Comparison of ENCODE assay signal across 8 cellular contexts in the genomic region with DNA sequence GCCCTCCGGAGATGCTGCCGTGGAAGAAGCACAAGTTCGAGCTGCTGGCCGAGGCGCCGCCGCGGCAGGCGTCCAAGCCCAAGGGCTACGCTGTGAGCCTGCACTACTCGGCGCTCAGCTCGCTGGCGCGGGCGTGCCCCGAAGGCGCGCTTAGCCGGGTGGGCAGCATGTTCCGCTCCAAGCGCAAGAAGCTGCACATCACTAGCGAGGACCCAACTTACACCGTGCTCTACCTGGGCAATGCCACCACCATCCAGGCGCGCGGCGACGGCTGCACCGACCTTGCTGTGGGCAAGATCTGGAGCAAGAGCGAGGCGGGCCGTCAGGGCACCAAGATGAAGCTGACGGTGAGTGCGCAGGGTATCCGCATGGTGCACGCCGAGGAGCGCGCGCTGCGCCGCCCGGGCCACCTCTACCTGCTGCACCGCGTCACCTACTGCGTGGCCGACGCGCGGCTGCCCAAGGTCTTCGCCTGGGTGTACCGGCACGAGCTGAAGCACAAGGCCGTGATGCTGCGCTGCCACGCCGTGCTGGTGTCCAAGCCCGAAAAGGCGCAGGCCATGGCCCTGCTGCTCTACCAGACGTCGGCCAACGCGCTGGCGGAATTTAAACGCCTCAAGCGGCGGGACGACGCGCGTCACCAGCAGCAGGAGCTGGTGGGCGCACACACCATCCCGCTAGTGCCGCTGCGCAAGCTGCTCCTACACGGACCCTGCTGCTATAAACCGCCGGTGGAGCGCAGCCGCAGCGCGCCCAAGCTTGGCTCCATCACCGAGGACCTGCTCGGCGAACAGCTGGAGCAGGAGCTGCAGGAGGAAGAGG. TPM values are rescaled to one million over a fixed set of nuclear protein-coding genes. Genes with fewer than 3 reads are reported as not detected.
A peak's percentile ranks its signal among the peaks of the same experiment; 100 is the strongest.
DNase-seq lines count a peak whose midpoint lies in the region; ATAC-seq, FAIRE-seq and TF ChIP-seq lines count a peak whose summit lies in the region.

No MANE protein-coding gene starts in this region.

- H3K4me1 Mint-ChIP-seq in CD14-positive monocyte (peaks cover 53% of the 10 kb centered on the region), H9 (peaks cover 26 to 41% of the 10 kb centered on the region in 2 experiments), WTC11 (peaks cover 32% of the 10 kb centered on the region)

- H4K91ac ChIP-seq in H9 (ENCODE audit: insufficient read length, low read depth, low read length) (no peak overlapping the region), H1 (replicated peaks; ENCODE audit: insufficient read length, low read length) (peak overlapping the region; percentile 7)

- H3K36me3 ChIP-seq in H1 (ENCODE audit: control insufficient read depth in 2 of 4, insufficient read depth in 4 of 4, low read length in 3 of 4) (no peaks in the 10 kb centered on the region), mesendoderm (ENCODE audit: control insufficient read depth, insufficient read depth, low read length) (no peaks in the 10 kb centered on the region), testis (ENCODE audit: low read depth, missing control alignments) (no peaks in the 10 kb centered on the region)

- H3K27ac Mint-ChIP-seq in CD14-positive monocyte (peak overlapping the region in 6 of 7 donors; percentile 54 to 86 (median 82)), H9 (no peak overlapping the region; a peak in 1 of 7 replicates), WTC11 (no peak overlapping the region)

- H3K79me1 ChIP-seq in H9 (ENCODE audit: insufficient read depth, low read depth, low read length, poor library complexity, severe bottlenecking) (no peaks in the 10 kb centered on the region), H1 (ENCODE audit: low read depth, low read length) (no peaks in the 10 kb centered on the region), mesendoderm (ENCODE audit: low read length) (no peaks in the 10 kb centered on the region)

- CTCF ChIA-PET in WTC11 (lab: Charles Lee), result interaction anchor here (0.7 to 3.6 kb wide), 55 partner anchors 9 to 857 kb away, joined by 3 to 45 read pairs (median 4); partner anchors contain the start of genes LSG1 and XXYLT1
- CTCF ChIA-PET in H1 (lab: Charles Lee; ENCODE audit: partially characterized antibody), result interaction anchor here (0.7 to 9.3 kb wide), 59 partner anchors 9 to 574 kb away, joined by 3 to 110 read pairs (median 4); partner anchors contain the start of gene LSG1

- H3K9ac ChIP-seq in H9 (ENCODE audit: extremely low read depth, insufficient read length, low read length) (no peak overlapping the region), H1 (replicated peaks in 1 of 4; ENCODE audit: extremely low read depth in 1 of 4, low read depth in 3 of 4, low read length in 3 of 4) (no peak overlapping the region), mesendoderm (ENCODE audit: low read length) (peak overlapping the region; percentile 93)

- POLR2A ChIA-PET in WTC11 (lab: Charles Lee) (interaction anchor here (0.6 to 2.3 kb wide), 6 partner anchors 15 to 584 kb away, joined by 3 to 9 read pairs (median 4); partner anchors contain the start of genes LSG1 and XXYLT1), H1 (lab: Charles Lee; ENCODE audit: partially characterized antibody) (interaction anchor here (0.6 to 3.7 kb wide), 29 partner anchors 10 to 583 kb away, joined by 3 to 30 read pairs (median 3); partner anchors contain the start of genes LSG1 and TMEM44)

- H3K14ac ChIP-seq in H9 (ENCODE audit: insufficient read depth, low read length) (peak overlapping the region; percentile 9; the same call in 1 of the 2 replicates), H1 (ENCODE audit: insufficient read length) (no peak overlapping the region)

- H4K8ac ChIP-seq in H9 (replicated peaks; ENCODE audit: insufficient read length, low read depth, low read length), result no peak overlapping the region
- peak overlapping the region; percentile 66 for H4K8ac ChIP-seq in H1 (ENCODE audit: extremely low read depth, insufficient read depth, low read length)
- no peak overlapping the region for H4K8ac ChIP-seq in mesendoderm (ENCODE audit: low read depth, low read length)

- H3T11ph ChIP-seq in H9 (ENCODE audit: low read length), result no peak overlapping the region

- H3K79me2 ChIP-seq in H9 (ENCODE audit: insufficient read depth, low read length) (no peaks in the 10 kb centered on the region), H1 (ENCODE audit: control insufficient read depth in 1 of 2, insufficient read depth in 2 of 2, low read length in 2 of 2) (no peaks in the 10 kb centered on the region), mesendoderm (ENCODE audit: control insufficient read depth, insufficient read depth, low read length) (no peaks in the 10 kb centered on the region)

- TF ChIP-seq EP300 in H1 (IDR thresholded peaks at IDR 0.05; ENCODE audit: borderline replicate concordance in 1 of 2, low read depth in 2 of 2, low read length in 2 of 2), result no peak

- H3K36me3 Mint-ChIP-seq in CD14-positive monocyte (peaks cover 0 to 10% of the 10 kb centered on the region in 2 donors), H9 (ENCODE audit: insufficient read depth in 1 of 3, low read depth in 3 of 3) (no peaks in the 10 kb centered on the region), WTC11 (no peaks in the 10 kb centered on the region)

- no peak overlapping the region for H4K5ac ChIP-seq in H9 (ENCODE audit: insufficient read length, low read depth, low read length)
- no peak overlapping the region for H4K5ac ChIP-seq in H1 (ENCODE audit: insufficient read length, low read depth, low read length)
- H4K5ac ChIP-seq in mesendoderm (ENCODE audit: low read length), result no peak overlapping the region

- H3K4me3 ChIP-seq in H1 (ENCODE audit: extremely low read depth in 1 of 4, insufficient read depth in 2 of 4, low read depth in 3 of 4, low read length in 4 of 4), result peak overlapping the region; percentile 42 to 79 (median 70)
- H3K4me3 ChIP-seq in mesendoderm (ENCODE audit: low read length), result peak overlapping the region; percentile 12
- peak overlapping the region; percentile 63 to 77 for H3K4me3 ChIP-seq in testis

- H2BK15ac ChIP-seq in H9 (ENCODE audit: low read depth, low read length), result no peak overlapping the region
- peak overlapping the region; percentile 88; the same call in 1 of the 2 replicates for H2BK15ac ChIP-seq in H1 (ENCODE audit: low read length)
- no peak overlapping the region for H2BK15ac ChIP-seq in mesendoderm (replicated peaks; ENCODE audit: low read depth)

- peaks cover 26% of the 10 kb centered on the region for H3K23me2 ChIP-seq in H9 (ENCODE audit: insufficient read length, low read depth, low read length, poor library complexity, severe bottlenecking)
- H3K23me2 ChIP-seq in H1 (ENCODE audit: low read depth, low read length), result peaks cover 22% of the 10 kb centered on the region; the same call in 1 of the 2 replicates

- H3K23ac ChIP-seq in H9 (ENCODE audit: insufficient read length, low read depth, low read length), result no peak overlapping the region
- no peak overlapping the region for H3K23ac ChIP-seq in H1 (ENCODE audit: insufficient read length)
- peak overlapping the region; percentile 90 for H3K23ac ChIP-seq in mesendoderm (ENCODE audit: low read length)

- no peak overlapping the region for H3K4ac ChIP-seq in H9 (ENCODE audit: low read depth, low read length)
- peak overlapping the region; percentile 58 for H3K4ac ChIP-seq in H1 (replicated peaks; ENCODE audit: insufficient read length, low read depth, low read length)
- H3K4ac ChIP-seq in mesendoderm (ENCODE audit: low read depth, low read length), result no peak overlapping the region

- TF ChIP-seq POLR2A in H1 (IDR thresholded peaks at IDR 0.05; ENCODE audit: control extremely low read depth in 1 of 2, low read depth in 2 of 2, low read length in 2 of 2) (no peak), testis (IDR thresholded peaks at IDR 0.05) (no peak)

- H3K56ac ChIP-seq in H9 (ENCODE audit: insufficient read length, low read depth, low read length) (no peak overlapping the region), H1 (replicated peaks; ENCODE audit: insufficient read length, low read depth, low read length) (peak overlapping the region; percentile 55), mesendoderm (ENCODE audit: low read length) (peak overlapping the region; percentile 99)

- WGBS in H9 (ENCODE audit: extremely low coverage, insufficient read length, low lambda C conversion rate), result no CpG with 5 or more reads among the region's 86 CpGs
- 2% methylated on average over 74 of the region's 86 CpGs; no CpG with 5 or more reads in 1 of the 2 experiments for WGBS in H1 (ENCODE audit: extremely low coverage in 1 of 2, insufficient coverage in 1 of 2, insufficient read length in 1 of 2, insufficient replicate concordance in 2 of 2, low coverage in 1 of 2, low lambda C conversion rate in 2 of 2, missing lambda C conversion rate in 1 of 2), 2 experiments
- WGBS in mesendoderm (ENCODE audit: extremely low coverage, insufficient coverage, low lambda C conversion rate), result no CpG with 5 or more reads among the region's 86 CpGs
- WGBS in testis, 2 donors, result 0 to 15% methylated on average over 3 to 60 of the region's 86 CpGs

- DNase-seq in CD14-positive monocyte (ENCODE audit: low spot score) (no peak), H9 (peak; percentile 71), WTC11 (ENCODE audit: low spot score) (no peak), H1 (ENCODE audit: low read depth in 1 of 2, low spot score in 2 of 2) (peak in 1 of 2 experiments; percentile 74), mesendoderm (peak; percentile 84), testis (peak; percentile 58), OCI-M2 (lab: John Stamatoyannopoulos, UW; ENCODE audit: unreplicated experiment) (no peak)

- TF ChIP-seq CTCF in CD14-positive monocyte (IDR thresholded peaks at IDR 0.05) (no peak), H9 (conservative IDR thresholded peaks at IDR 0.05) (no peak), WTC11 (IDR thresholded peaks at IDR 0.05) (no peak), H1 (IDR thresholded peaks at IDR 0.05; ENCODE audit: control extremely low read depth in 1 of 3, insufficient read depth in 1 of 3, low read depth in 1 of 3, low read length in 3 of 3) (peak in 1 of 3 experiments; percentile 8; a peak in 1 of 4 replicates), testis (IDR thresholded peaks at IDR 0.05) (no peak)

- no peak overlapping the region for H2AFZ ChIP-seq in H9 (ENCODE audit: low read length)
- H2AFZ ChIP-seq in H1 (ENCODE audit: low read length), result peak overlapping the region; percentile 27

- H2AK5ac ChIP-seq in H9 (ENCODE audit: insufficient read length, low read length) (no peak overlapping the region), H1 (ENCODE audit: low read depth, low read length) (no peak overlapping the region), mesendoderm (ENCODE audit: low read length) (no peak overlapping the region)

- H2BK20ac ChIP-seq in H9 (ENCODE audit: low read depth, low read length, poor library complexity, severe bottlenecking) (no peak overlapping the region), H1 (ENCODE audit: low read length) (0 out of 2 replicates have a peak overlapping the region, but pooled peaks have one; percentile 56)

- intact Hi-C loops in CD14-positive monocyte (cut with micrococcal nuclease) (loop anchor here (5.0 to 10.0 kb wide), 6 partner anchors 50 to 838 kb away; no protein-coding TSS in a partner anchor), testis (cut with DNase I; ENCODE audit: low total_unique reads) (loop anchor here (5.0 kb wide), 2 partner anchors 415 to 570 kb away; no protein-coding TSS in a partner anchor)

- no peak overlapping the region for H3K27ac ChIP-seq in H9 (ENCODE audit: insufficient read length, low read depth, low read length)
- no peak overlapping the region for H3K27ac ChIP-seq in H1 (ENCODE audit: low read depth, low read length)
- no peak overlapping the region for H3K27ac ChIP-seq in mesendoderm (ENCODE audit: low read depth, low read length)
- no peak overlapping the region for H3K27ac ChIP-seq in testis

- H3K4me3 Mint-ChIP-seq in CD14-positive monocyte, result peak overlapping the region; percentile 92 to 97
- peak overlapping the region; percentile 72 to 92 for H3K4me3 Mint-ChIP-seq in H9
- H3K4me3 Mint-ChIP-seq in WTC11, result peak overlapping the region; percentile 84

- H3K18ac ChIP-seq in H9 (ENCODE audit: insufficient read length, low read depth, low read length) (peak overlapping the region; percentile 29), H1 (ENCODE audit: extremely low read depth, low read length) (peak overlapping the region; percentile 92; the same call in 1 of the 2 replicates), mesendoderm (ENCODE audit: low read length) (no peak overlapping the region)

- FAIRE-seq in H1 (lab: Jason Lieb, UNC), result no peak

- H3K27me3 ChIP-seq in H9 (ENCODE audit: insufficient read depth, low read length), result peaks cover 22% of the 10 kb centered on the region; the same call in 1 of the 2 replicates
- H3K27me3 ChIP-seq in H1 (replicated peaks in 1 of 4; ENCODE audit: control insufficient read depth in 3 of 4, extremely low read depth in 1 of 4, insufficient read depth in 3 of 4, low read length in 3 of 4), result peaks cover 7 to 36% (median 29%) of the 10 kb centered on the region in 4 experiments
- peaks cover 4% of the 10 kb centered on the region for H3K27me3 ChIP-seq in mesendoderm (ENCODE audit: insufficient read depth, low read length, poor library complexity)
- no peaks in the 10 kb centered on the region for H3K27me3 ChIP-seq in testis

- H3K27me3 Mint-ChIP-seq in CD14-positive monocyte (ENCODE audit: low read depth in 3 of 3) (peaks cover 0 to 2% (median 2%) of the 10 kb centered on the region in 3 donors), H9 (ENCODE audit: low read depth) (peaks cover 54% of the 10 kb centered on the region), WTC11 (ENCODE audit: low read depth) (peaks cover 50% of the 10 kb centered on the region)

- H2BK120ac ChIP-seq in H9 (ENCODE audit: low read depth, low read length, poor library complexity, severe bottlenecking) (no peak overlapping the region), H1 (replicated peaks; ENCODE audit: low read depth, low read length) (no peak overlapping the region), mesendoderm (ENCODE audit: low read depth, low read length) (no peak overlapping the region)

- H2BK5ac ChIP-seq in H9 (ENCODE audit: insufficient read length, low read length), result no peak overlapping the region
- H2BK5ac ChIP-seq in H1 (ENCODE audit: low read depth, low read length), result 0 out of 2 replicates have a peak overlapping the region, but pooled peaks have one; percentile 44
- no peak overlapping the region for H2BK5ac ChIP-seq in mesendoderm (ENCODE audit: low read length)

- H3K4me1 ChIP-seq in H9 (ENCODE audit: insufficient read depth, low read length) (no peaks in the 10 kb centered on the region), H1 (replicated peaks in 1 of 4; ENCODE audit: control insufficient read depth in 3 of 4, insufficient read depth in 4 of 4, low read length in 3 of 4) (peaks cover 0 to 13% (median 10%) of the 10 kb centered on the region in 4 experiments; a peak in 6 of 7 replicates), mesendoderm (ENCODE audit: control insufficient read depth, low read depth, low read length) (peaks cover 2% of the 10 kb centered on the region), testis (peaks cover 29% of the 10 kb centered on the region)

- ATAC-seq in WTC11, result peak; percentile 22
- no peak for ATAC-seq in HG03378 (IDR thresholded peaks at IDR 0.05; ENCODE audit: unreplicated experiment)

- H3K9me3 Mint-ChIP-seq in CD14-positive monocyte (no peaks in the 10 kb centered on the region), H9 (no peaks in the 10 kb centered on the region; a peak in 2 of 5 replicates), WTC11 (no peaks in the 10 kb centered on the region)

- H4K20me1 ChIP-seq in H9 (ENCODE audit: control insufficient read depth, insufficient read depth, insufficient read length), result no peaks in the 10 kb centered on the region
- H4K20me1 ChIP-seq in H1 (replicated peaks in 1 of 2; ENCODE audit: control insufficient read depth in 1 of 2, insufficient read depth in 2 of 2, low read length in 2 of 2), result peaks cover 0 to 5% of the 10 kb centered on the region in 2 experiments

- H3K4me2 ChIP-seq in H9 (ENCODE audit: insufficient read depth, insufficient read length, low read length), result peak overlapping the region; percentile 74
- peak overlapping the region; percentile 90 to 97 for H3K4me2 ChIP-seq in H1 (ENCODE audit: insufficient read depth in 1 of 2, low read depth in 2 of 2, low read length in 2 of 2)
- H3K4me2 ChIP-seq in mesendoderm (ENCODE audit: low read length), result peak overlapping the region; percentile 99

- H2BK12ac ChIP-seq in H9 (ENCODE audit: insufficient read length, low read depth, low read length), result no peak overlapping the region
- H2BK12ac ChIP-seq in H1 (ENCODE audit: low read depth, low read length), result peak overlapping the region; percentile 96; the same call in 1 of the 2 replicates

- TF ChIP-seq RAD21 in H1 (IDR thresholded peaks at IDR 0.05 in 1 of 2, conservative IDR thresholded peaks at IDR 0.05 in 1 of 2; ENCODE audit: low read depth in 2 of 2, low read length in 2 of 2), result no peak

- H3K9me3 ChIP-seq in H9 (ENCODE audit: control insufficient read depth, low read depth, low read length), result no peaks in the 10 kb centered on the region
- H3K9me3 ChIP-seq in H1 (ENCODE audit: insufficient read depth in 2 of 2, low read depth in 1 of 2, low read length in 1 of 2), result no peaks in the 10 kb centered on the region
- H3K9me3 ChIP-seq in testis, result no peaks in the 10 kb centered on the region

RNA-seq across cellular contexts. Expression of gene FAM43A, which starts 1.3 kb away (rescaled TPM):
- polyA plus RNA-seq in CD14-positive monocyte, result 1 to 10 TPM; 6.6 to 9.8 TPM
- total RNA-seq in H9 (2021), result 2.4 and 2.7 TPM in 2 replicates
- total RNA-seq in WTC11 (2021), result 2.6 to 3.8 TPM (median 3.7 TPM) in 3 replicates
- 2.6 and 2.9 TPM in 2 replicates for total RNA-seq in H1 (2021; fragmentation: NEBNext Ultra II Directional; extraction: Animal tissue kit (Norgen Biotek cat#: 25700))
- 2.3 and 4.9 TPM in 2 replicates for polyA plus RNA-seq in H1 (2011; rRNA removed)
- polyA plus RNA-seq in H1 (2011; cell fraction: cytosol; rRNA removed), result 4.3 TPM
- polyA plus RNA-seq in H1 (2011; cell fraction: nucleus; rRNA removed), result 4.0 TPM
- polyA plus RNA-seq in H1 (2012, experiment 1 of 2), result 1.9 to 2.7 TPM (median 1.9 TPM) in 4 replicates
- 2.4 TPM for polyA plus RNA-seq in H1 (2012, experiment 2 of 2)
- 1.3 TPM for polyA plus RNA-seq in H1 (2013, experiment 1 of 2)
- polyA plus RNA-seq in H1 (2013, experiment 2 of 2), result 1.4 TPM
- polyA minus RNA-seq in H1 (2011; rRNA and poly(A)+ RNA removed), result 0.44 and 0.66 TPM in 2 replicates
- polyA minus RNA-seq in H1 (2011; cell fraction: cytosol; rRNA and poly(A)+ RNA removed), result 2.2 TPM
- polyA minus RNA-seq in H1 (2011; cell fraction: nucleus; rRNA and poly(A)+ RNA removed), result 5.6 TPM
- polyA plus RNA-seq in mesendoderm (2013, experiment 1 of 2), result 6.2 TPM
- 5.9 TPM for polyA plus RNA-seq in mesendoderm (2013, experiment 2 of 2)
- total RNA-seq in testis, result 10 to 100 TPM; 13.1 to 22.1 TPM
- 7.5 TPM for polyA plus RNA-seq in testis (ENCODE audit: insufficient read depth, low read depth, low replicate concordance)

RNA-seq across cellular contexts. Expression of gene LSG1, which starts 15.0 kb away (rescaled TPM):
- polyA plus RNA-seq in CD14-positive monocyte (1 to 10 TPM; 6.7 to 9.9 TPM), H1 (2011; rRNA removed) (17.8 and 23.7 TPM in 2 replicates), testis (ENCODE audit: insufficient read depth, low read depth, low replicate concordance) (47.4 TPM)
- total RNA-seq in H9 (2021) (59.9 and 63.3 TPM in 2 replicates), WTC11 (2021) (42.9 to 45.8 TPM (median 44.1 TPM) in 3 replicates), testis (10 to 100 TPM; 50.5 to 56.1 TPM)
- total RNA-seq in H1 (2021; fragmentation: NEBNext Ultra II Directional; extraction: Animal tissue kit (Norgen Biotek cat#: 25700)), result 47.6 and 49.9 TPM in 2 replicates
- polyA plus RNA-seq in H1 (2011; cell fraction: cytosol; rRNA removed), result 27.4 TPM
- polyA plus RNA-seq in H1 (2011; cell fraction: nucleus; rRNA removed), result 40.1 TPM
- 32.9 to 45.5 TPM (median 41.1 TPM) in 4 replicates for polyA plus RNA-seq in H1 (2012, experiment 1 of 2)
- polyA plus RNA-seq in H1 (2012, experiment 2 of 2), result 6.7 TPM
- 42.5 TPM for polyA plus RNA-seq in H1 (2013, experiment 1 of 2)
- 40.4 TPM for polyA plus RNA-seq in H1 (2013, experiment 2 of 2)
- polyA minus RNA-seq in H1 (2011; rRNA and poly(A)+ RNA removed), result 52.6 and 90.4 TPM in 2 replicates
- polyA minus RNA-seq in H1 (2011; cell fraction: cytosol; rRNA and poly(A)+ RNA removed), result 36.5 TPM
- 57.7 TPM for polyA minus RNA-seq in H1 (2011; cell fraction: nucleus; rRNA and poly(A)+ RNA removed)
- polyA plus RNA-seq in mesendoderm (2013, experiment 1 of 2), result 40.6 TPM
- polyA plus RNA-seq in mesendoderm (2013, experiment 2 of 2), result 42.2 TPM

RNA-seq across cellular contexts. Expression of gene TMEM44, which starts 53.8 kb away (rescaled TPM):
- polyA plus RNA-seq in CD14-positive monocyte (not detected), H1 (2011; rRNA removed) (14.0 and 14.8 TPM in 2 replicates), testis (ENCODE audit: insufficient read depth, low read depth, low replicate concordance) (6.8 TPM)
- total RNA-seq in H9 (2021) (16.5 and 19.8 TPM in 2 replicates), WTC11 (2021) (13.7 to 20.8 TPM (median 19.3 TPM) in 3 replicates), testis (10 to 100 TPM; 10.7 to 14.9 TPM)
- total RNA-seq in H1 (2021; fragmentation: NEBNext Ultra II Directional; extraction: Animal tissue kit (Norgen Biotek cat#: 25700)), result 15.4 and 16.7 TPM in 2 replicates
- 16.6 TPM for polyA plus RNA-seq in H1 (2011; cell fraction: cytosol; rRNA removed)
- polyA plus RNA-seq in H1 (2011; cell fraction: nucleus; rRNA removed), result 28.7 TPM
- 15.1 to 20.7 TPM (median 18.0 TPM) in 4 replicates for polyA plus RNA-seq in H1 (2012, experiment 1 of 2)
- polyA plus RNA-seq in H1 (2012, experiment 2 of 2), result 9.9 TPM
- polyA plus RNA-seq in H1 (2013, experiment 1 of 2), result 10.8 TPM
- polyA plus RNA-seq in H1 (2013, experiment 2 of 2), result 10.9 TPM
- polyA minus RNA-seq in H1 (2011; rRNA and poly(A)+ RNA removed), result 12.5 and 13.0 TPM in 2 replicates
- 15.5 TPM for polyA minus RNA-seq in H1 (2011; cell fraction: cytosol; rRNA and poly(A)+ RNA removed)
- 11.7 TPM for polyA minus RNA-seq in H1 (2011; cell fraction: nucleus; rRNA and poly(A)+ RNA removed)
- 5.0 TPM for polyA plus RNA-seq in mesendoderm (2013, experiment 1 of 2)
- 5.0 TPM for polyA plus RNA-seq in mesendoderm (2013, experiment 2 of 2)

Comparison
In these comparisons a context has a peak if more than half of its experiments do, and no peak if none do; other contexts are left out.
1. DNase-seq: peak in H9 (single experiment), mesendoderm (single experiment) and testis (single experiment); none in CD14-positive monocyte (single experiment), WTC11 (single experiment) and OCI-M2 (single experiment).
2. H3K27ac Mint-ChIP-seq: peak in CD14-positive monocyte (6 of 7); none in H9 (0 of 3) and WTC11 (single experiment).
3. H3K4me3 ChIP-seq: peak in every context shown above with its lines; median percentile 70 in H1; 70 in testis; 12 in mesendoderm.
4. Peak in every context shown above with its lines, with median percentiles within 50 percentile points of each other: H3K4me3 Mint-ChIP-seq and H3K4me2 ChIP-seq.